Comparison of ENCODE assay signal across 16 cellular contexts in genomic region chr15:62853114-62853832, GRCh38.
A peak's percentile ranks its signal among the peaks of the same experiment; 100 is the strongest.
DNase-seq lines count a peak whose midpoint lies in the region; ATAC-seq and TF ChIP-seq lines count a peak whose summit lies in the region.
"Had no signal": no experiment of that assay in that cellular context is flagged by ENCODE, and none has a peak within 500 bp of the region (broad histone marks: within the 10 kb centered on the region; RNA-seq: fewer than 3 reads in every experiment).

No MANE protein-coding gene starts in this region.

- no peaks in the 10 kb centered on the region for H3K9me3 ChIP-seq in gastrocnemius medialis
- H3K9me3 ChIP-seq in testis: no peaks in the 10 kb centered on the region
- no peaks in the 10 kb centered on the region for H3K9me3 ChIP-seq in Karpas-422 (ENCODE audit: low read length)
- H3K9me3 ChIP-seq: ascending aorta had no signal

- H3K4me2 ChIP-seq in GM23338 (no peak overlapping the region), Karpas-422 (ENCODE audit: low read depth, low read length, poor library complexity, severe bottlenecking) (no peak overlapping the region)

- TF ChIP-seq CTCF in GM23338 (conservative IDR thresholded peaks at IDR 0.05; ENCODE audit: low read depth in 2 of 2): no peak
- TF ChIP-seq CTCF in gastrocnemius medialis (IDR thresholded peaks at IDR 0.05 in 4 of 5, conservative IDR thresholded peaks at IDR 0.05 in 1 of 5): no peak
- no peak for TF ChIP-seq CTCF in testis (IDR thresholded peaks at IDR 0.05)

- H4K20me1 ChIP-seq in GM23338 (replicated peaks; ENCODE audit: insufficient read depth): no peaks in the 10 kb centered on the region
- no peaks in the 10 kb centered on the region for H4K20me1 ChIP-seq in Karpas-422 (ENCODE audit: insufficient read depth, low read depth, low read length)

- H3K36me3 Mint-ChIP-seq in GM23338 (ENCODE audit: low read depth): no peaks in the 10 kb centered on the region

- peaks cover 15% of the 10 kb centered on the region for H3K27me3 Mint-ChIP-seq in GM23338 (ENCODE audit: insufficient read depth, low read depth, poor library complexity)

- H3F3A ChIP-seq in GM23338 (replicated peaks; ENCODE audit: low read depth): 0 out of 2 replicates have a peak, but pooled peaks cover 12% of the 10 kb centered on the region

- H3K9ac ChIP-seq in Karpas-422 (ENCODE audit: low read length): no peak overlapping the region

- H3K9me3 Mint-ChIP-seq in GM23338: no peaks in the 10 kb centered on the region

- H2AFZ ChIP-seq in GM23338 (no peak overlapping the region), Karpas-422 (ENCODE audit: low read length) (no peak overlapping the region)

- peaks cover 45% of the 10 kb centered on the region for H3K4me1 Mint-ChIP-seq in GM23338

- ATAC-seq in GM23338 (no peak), gastrocnemius medialis (peak; percentile 15 to 86), GM21360 (IDR thresholded peaks at IDR 0.05; ENCODE audit: unreplicated experiment) (no peak), HG03175 (IDR thresholded peaks at IDR 0.05; ENCODE audit: unreplicated experiment) (no peak)
- ATAC-seq: left colon had no signal

- TF ChIP-seq POLR2A in gastrocnemius medialis (IDR thresholded peaks at IDR 0.05): no peak
- TF ChIP-seq POLR2A in testis (IDR thresholded peaks at IDR 0.05): no peak

- no peaks in the 10 kb centered on the region for H3K27me3 ChIP-seq in GM23338 (ENCODE audit: insufficient read depth)
- H3K27me3 ChIP-seq in gastrocnemius medialis: no peaks in the 10 kb centered on the region
- H3K27me3 ChIP-seq in testis: no peaks in the 10 kb centered on the region
- no peaks in the 10 kb centered on the region for H3K27me3 ChIP-seq in Karpas-422 (ENCODE audit: low read length)
- H3K27me3 ChIP-seq: ascending aorta had no signal

- H3K36me3 ChIP-seq in GM23338 (ENCODE audit: insufficient read depth) (no peaks in the 10 kb centered on the region), gastrocnemius medialis (no peaks in the 10 kb centered on the region), testis (ENCODE audit: low read depth, missing control alignments) (no peaks in the 10 kb centered on the region), Karpas-422 (ENCODE audit: insufficient read depth, low read length) (no peaks in the 10 kb centered on the region)
- H3K36me3 ChIP-seq: ascending aorta had no signal

- in situ Hi-C loops in gastrocnemius medialis (cut with MboI; ENCODE audit: low sequenced_read_pairs in 4 of 4): no loop called here

- H3K79me2 ChIP-seq in GM23338 (replicated peaks; ENCODE audit: insufficient read depth) (no peaks in the 10 kb centered on the region), Karpas-422 (ENCODE audit: low read length) (no peaks in the 10 kb centered on the region)

- H3K27ac Mint-ChIP-seq in GM23338: 0 out of 2 replicates have a peak overlapping the region, but pooled peaks have one; percentile 37

- H3K4me1 ChIP-seq in GM23338 (ENCODE audit: insufficient read depth) (peaks cover 25% of the 10 kb centered on the region), gastrocnemius medialis (peaks cover 3 to 11% of the 10 kb centered on the region in 2 donors), testis (no peaks in the 10 kb centered on the region), Karpas-422 (ENCODE audit: low read length) (no peaks in the 10 kb centered on the region)

- intact Hi-C loops in gastrocnemius medialis (cut with DNase I; ENCODE audit: low total_unique reads) (no loop called here), testis (cut with DNase I; ENCODE audit: low total_unique reads) (no loop called here)

- 88 to 91% methylated on average over 5 of the region's 5 CpGs for WGBS in testis, 2 donors

- H3K27ac ChIP-seq in GM23338 (ENCODE audit: low read depth) (peak overlapping the region; percentile 30; the same call in 1 of the 2 replicates), gastrocnemius medialis (no peak overlapping the region), testis (no peak overlapping the region), Karpas-422 (ENCODE audit: low read length) (no peak overlapping the region)
- H3K27ac ChIP-seq: ascending aorta had no signal

- H3K9me2 ChIP-seq in GM23338 (ENCODE audit: insufficient read depth): no peaks in the 10 kb centered on the region
- no peaks in the 10 kb centered on the region for H3K9me2 ChIP-seq in Karpas-422 (replicated peaks; ENCODE audit: insufficient read depth, low read length)

- DNase-seq in GM23338 (ENCODE audit: low spot score) (no peak), RPMI8226 (peak; percentile 91), globus pallidus (ENCODE audit: low spot score) (peak; percentile 58), gastrocnemius medialis (peak in 1 of 2 donors; percentile 36), testis (no peak), Karpas-422 (no peak)
- DNase-seq: activated CD4-positive, CD25-positive, alpha-beta regulatory T cell; activated gamma-delta T cell treated with Interleukin-2 at 50 U/mL for 16 hours; dermis blood vessel endothelial cell; left colon; NCI-H1092; retina; stimulated activated CD4-positive, alpha-beta T cell treated with anti-CD3 and anti-CD28 coated beads, Interleukin-2, amount 100 ng/mL, for 24 hours had no signal

- no peak overlapping the region for H3K4me3 ChIP-seq in GM23338
- no peak overlapping the region for H3K4me3 ChIP-seq in gastrocnemius medialis
- no peak overlapping the region for H3K4me3 ChIP-seq in testis
- no peak overlapping the region for H3K4me3 ChIP-seq in Karpas-422 (ENCODE audit: low read length)
- H3K4me3 ChIP-seq: ascending aorta had no signal

- H3K4me3 Mint-ChIP-seq in GM23338: no peak overlapping the region

TF ChIP-seq in GM23338, 12 proteins besides CTCF, POLR2A, EP300 and RAD21 (continues in another document):
- no peak for TF ChIP-seq CREB1 (CRISPR knock-in tag; IDR thresholded peaks at IDR 0.05; ENCODE audit: low read depth)
- TF ChIP-seq NANOG (IDR thresholded peaks at IDR 0.05; ENCODE audit: borderline replicate concordance): no peak
- no peak for TF ChIP-seq JUNB (IDR thresholded peaks at IDR 0.05; ENCODE audit: unreplicated experiment)
- TF ChIP-seq ZNF331 (CRISPR knock-in tag; IDR thresholded peaks at IDR 0.05; ENCODE audit: low read depth): no peak
- TF ChIP-seq POLR2AphosphoS5 (IDR thresholded peaks at IDR 0.05; ENCODE audit: low read depth): no peak
- no peak for TF ChIP-seq REST (IDR thresholded peaks at IDR 0.05; ENCODE audit: unreplicated experiment)
- no peak for TF ChIP-seq EZH2 (IDR thresholded peaks at IDR 0.05; ENCODE audit: low read depth, unreplicated experiment)
- no peak for TF ChIP-seq EZH2phosphoT487 (IDR thresholded peaks at IDR 0.05; ENCODE audit: unreplicated experiment)
- TF ChIP-seq STAT1 (IDR thresholded peaks at IDR 0.05; ENCODE audit: unreplicated experiment): no peak
- no peak for TF ChIP-seq ZNF114 (CRISPR knock-in tag; IDR thresholded peaks at IDR 0.05)
- TF ChIP-seq ETS1 (IDR thresholded peaks at IDR 0.05): no peak

Comparison
In these comparisons a context has a peak if more than half of its experiments do, and no peak if none do; other contexts are left out.
1. ATAC-seq: peak in gastrocnemius medialis (2 of 2); none in GM23338 (single experiment), GM21360 (single experiment) and HG03175 (single experiment).
2. DNase-seq: peak in RPMI8226 (single experiment) and globus pallidus (single experiment); none in GM23338 (single experiment), testis (single experiment) and Karpas-422 (single experiment).